In the genomic region with DNA sequence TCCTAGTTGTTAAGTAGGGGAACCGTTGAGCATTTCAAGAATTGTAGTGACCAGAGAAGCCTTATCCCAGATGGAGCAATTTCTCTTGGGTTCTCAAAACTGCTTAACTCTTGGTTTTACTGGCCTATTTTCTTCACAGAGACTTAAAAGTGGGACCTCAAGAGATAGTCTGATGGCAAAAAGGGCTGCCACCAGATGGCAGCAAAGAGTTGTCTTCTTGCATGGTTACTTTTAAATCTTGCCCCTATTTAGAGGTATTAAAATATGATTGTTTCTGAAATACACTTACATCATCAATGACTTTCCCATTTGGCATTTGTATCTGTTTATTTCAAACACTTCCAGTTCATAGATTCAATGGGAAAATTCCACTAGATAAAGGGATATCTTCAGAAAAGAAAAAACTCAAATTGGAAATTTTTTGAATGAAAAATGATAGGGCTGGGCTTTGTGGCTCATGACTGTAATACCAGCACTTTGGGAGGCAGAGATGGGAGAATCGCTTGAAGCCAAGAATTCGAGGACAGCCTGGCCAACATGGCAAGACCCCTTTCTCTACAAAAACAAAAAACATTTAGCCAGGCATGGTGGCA, we compare ENCODE assay signal across 8 cellular contexts.
DNase-seq lines count a peak whose midpoint lies in the region; ATAC-seq and TF ChIP-seq lines count a peak whose summit lies in the region.

No MANE protein-coding gene starts in this region.

- H3K27me3 ChIP-seq in foreskin keratinocyte (no peaks in the 10 kb centered on the region), parathyroid adenoma (ENCODE audit: control insufficient read depth, insufficient read depth, low read length) (no peaks in the 10 kb centered on the region)

- H3K9ac ChIP-seq in parathyroid adenoma: no peak overlapping the region

- H3K4me3 ChIP-seq in parathyroid adenoma (ENCODE audit: low read depth, low read length): no peak overlapping the region

- H3K4me1 ChIP-seq in foreskin keratinocyte: no peaks in the 10 kb centered on the region
- H3K4me1 ChIP-seq in parathyroid adenoma: no peaks in the 10 kb centered on the region

- no peaks in the 10 kb centered on the region for H3K36me3 ChIP-seq in parathyroid adenoma (ENCODE audit: control insufficient read depth, insufficient read depth, low read length)

- ATAC-seq in GM21367 (IDR thresholded peaks at IDR 0.05; ENCODE audit: unreplicated experiment) (peak; percentile 55), foreskin keratinocyte (peak; percentile 74), GM21529 (IDR thresholded peaks at IDR 0.05; ENCODE audit: unreplicated experiment) (no peak)

- peak; percentile 74 for DNase-seq in DMS 273 (lab: John Stamatoyannopoulos, UW; ENCODE audit: unreplicated experiment)
- DNase-seq in NCI-H1048 (lab: John Stamatoyannopoulos, UW): peak; percentile 19
- DNase-seq in activated CD4-positive, alpha-beta T cell treated with anti-CD3 and anti-CD28 coated beads for 48 hours: peak; percentile 53
- peak; percentile 26 to 55 for DNase-seq in foreskin keratinocyte
- no peak for DNase-seq in SIG-M5 treated with dmso at 0.1 percent for 504 hours (lab: John Stamatoyannopoulos, UW; ENCODE audit: unreplicated experiment)

- no peaks in the 10 kb centered on the region for H3K9me3 ChIP-seq in parathyroid adenoma (ENCODE audit: control insufficient read depth, low read length)

- no peak overlapping the region for H2AFZ ChIP-seq in parathyroid adenoma

- H3K4me2 ChIP-seq in parathyroid adenoma (ENCODE audit: low read length): no peak overlapping the region

- H3K27ac ChIP-seq in foreskin keratinocyte: no peak overlapping the region
- no peak overlapping the region for H3K27ac ChIP-seq in parathyroid adenoma

- H3K79me2 ChIP-seq in parathyroid adenoma: no peaks in the 10 kb centered on the region

- peak; percentile 90 for TF ChIP-seq CTCF in foreskin keratinocyte (conservative IDR thresholded peaks at IDR 0.05)
- TF ChIP-seq CTCF in parathyroid adenoma (IDR thresholded peaks at IDR 0.05): peak; percentile 65
